ENCODE assay signal across 8 cellular contexts in the genomic region with DNA sequence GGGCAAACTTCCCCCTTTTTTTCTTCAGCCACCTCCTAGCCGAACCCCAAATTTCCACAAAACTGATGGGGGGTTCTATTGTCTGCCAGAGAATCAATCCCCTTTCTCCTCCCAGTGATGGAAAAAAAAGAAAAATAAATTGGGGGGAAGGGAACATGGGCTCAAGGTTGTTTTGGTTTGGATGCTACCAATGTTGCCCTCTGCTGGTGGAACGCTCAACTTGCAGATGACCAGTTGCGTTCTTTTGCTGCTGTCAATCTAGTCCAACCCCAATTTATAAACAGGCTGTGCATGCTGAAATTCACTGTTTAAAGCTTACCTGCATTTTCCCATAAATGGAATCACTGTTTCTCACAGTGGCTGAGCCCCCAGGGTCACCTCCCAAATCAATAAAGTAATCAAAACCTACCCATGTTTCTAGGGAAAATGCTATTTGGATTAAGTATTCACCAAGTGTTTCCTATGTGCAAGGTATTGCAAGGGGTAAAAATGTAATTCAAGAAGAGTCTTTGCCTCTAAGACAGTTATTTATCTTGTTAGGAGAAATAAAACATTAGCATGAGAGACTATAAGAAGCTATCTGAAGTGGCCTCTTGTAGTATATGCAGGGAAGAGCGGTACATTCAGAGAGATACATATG.
A peak's percentile ranks its signal among the peaks of the same experiment; 100 is the strongest.
DNase-seq lines count a peak whose midpoint lies in the region; ATAC-seq and TF ChIP-seq lines count a peak whose summit lies in the region.

No MANE protein-coding gene starts in this region.

- no peaks in the 10 kb centered on the region for H3K27me3 ChIP-seq in left ventricle myocardium inferior (ENCODE audit: low read depth)

- intact Hi-C loops in left ventricle myocardium inferior (cut with micrococcal nuclease), result loop anchor here (10.0 kb wide), 2 partner anchors 171 to 401 kb away; a partner anchor contains a TSS

- H3K4me1 ChIP-seq in left ventricle myocardium inferior, result no peaks in the 10 kb centered on the region

- ATAC-seq in activated CD4-positive, CD25-positive, alpha-beta regulatory T cell treated with anti-CD3 and anti-CD28 coated beads, Interleukin-2, amount 50 U/mL, for 24 hours, result no peak

- H3K27ac ChIP-seq in C4-2B (no peak overlapping the region), left ventricle myocardium inferior (replicated peaks) (no peak overlapping the region)

- H3K4me3 ChIP-seq in left ventricle myocardium inferior, result no peak overlapping the region

- H3K36me3 ChIP-seq in left ventricle myocardium inferior, result no peaks in the 10 kb centered on the region

- H3K9me3 ChIP-seq in left ventricle myocardium inferior (replicated peaks), result no peaks in the 10 kb centered on the region

- TF ChIP-seq CTCF in C4-2B (conservative IDR thresholded peaks at IDR 0.05) (peak; percentile 80), GM13977 (IDR thresholded peaks at IDR 0.05; ENCODE audit: extremely low read depth, insufficient read depth, missing control alignments) (peak; percentile 82), left ventricle myocardium inferior (IDR thresholded peaks at IDR 0.05; ENCODE audit: borderline replicate concordance) (peak; percentile 72)

- in situ Hi-C loops in GM13977 (cut with MboI; ENCODE audit: low pct_unique_long_range_greater_than_20kb, low sequenced_read_pairs, unreplicated experiment), result loop anchor here (10.0 kb wide), 1 partner anchor 401 kb away; a partner anchor contains a TSS

- peak; percentile 54 for DNase-seq in GM13977 (ENCODE audit: low spot score)
- peak; percentile 9 for DNase-seq in NCI-H345 treated with DMSO at 0.1 percent for 48 hours (lab: John Stamatoyannopoulos, UW; ENCODE audit: unreplicated experiment)
- peak; percentile 49 to 57 for DNase-seq in activated T-cell treated with anti-CD3 and anti-CD28 coated beads, Interleukin-2, amount 50 U/mL, for 48 hours
- peak; percentile 15 for DNase-seq in left ventricle myocardium inferior
- peak; percentile 10 for DNase-seq in stimulated activated CD4-positive, alpha-beta T cell treated with anti-CD3 and anti-CD28 coated beads, Interleukin-4, amount 100 ng/mL, for 1 hour
- no peak for DNase-seq in effector CD4-positive, alpha-beta T cell
